In the genomic region with DNA sequence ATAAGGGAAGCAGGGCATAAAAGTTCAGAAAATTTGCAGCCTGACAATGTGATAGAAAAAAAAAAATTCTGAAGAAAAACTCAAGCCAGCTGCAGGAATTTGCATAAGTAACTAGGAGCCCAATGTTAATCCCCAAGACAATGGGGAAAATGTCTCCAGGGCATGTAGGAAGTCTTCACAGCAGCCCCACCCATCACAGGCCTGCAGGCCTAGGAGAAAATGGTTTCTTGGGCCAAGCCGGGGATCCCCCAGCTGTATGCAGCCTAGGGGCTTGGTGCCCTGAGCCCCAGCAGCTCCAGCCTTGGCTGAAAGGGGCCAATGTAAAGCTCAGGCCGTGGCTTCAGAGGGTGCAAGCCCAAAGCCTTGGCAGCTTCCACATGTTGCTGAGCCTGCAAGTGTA, we compare ENCODE assay signal across 30 cellular contexts.
"Had no signal": no experiment of that assay in that cellular context is flagged by ENCODE, and none has a peak within 500 bp of the region (broad histone marks: within the 10 kb centered on the region; RNA-seq: fewer than 3 reads in every experiment).

No MANE protein-coding gene starts in this region.

- H3K9me3 ChIP-seq: lower lobe of right lung, mucosa of descending colon, pancreas, prostate gland, sigmoid colon, spleen, tibial nerve, uterus had no signal

- ATAC-seq: left cardiac atrium; left lobe of liver; left ventricle myocardium superior; lower lobe of right lung; mucosa of descending colon; naive thymus-derived CD8-positive, alpha-beta T cell; pancreas; right cardiac atrium; stimulated activated memory B cell treated with anti-CD40 and anti-IgM and Interleukin-4, amounts not matched to agents 10 μg/mL and 1 μg/mL and 100 μg/mL, for 72 hours; stimulated activated naive CD8-positive, alpha-beta T cell treated with anti-CD3 and anti-CD28 coated beads, Interleukin-15, amount 100 ng/mL, for 72 hours had no signal

- H3K4me3 ChIP-seq: lower lobe of right lung, mucosa of descending colon, pancreas, prostate gland, sigmoid colon, spleen, tibial nerve, uterus had no signal

- H3K4me3 Mint-ChIP-seq: naive thymus-derived CD8-positive, alpha-beta T cell; nephron; neural crest cell; stimulated activated memory B cell treated with anti-CD40 and anti-IgM and Interleukin-4, amounts not matched to agents 10 μg/mL and 1 μg/mL and 100 μg/mL, for 72 hours; stimulated activated naive CD8-positive, alpha-beta T cell treated with anti-CD3 and anti-CD28 coated beads, Interleukin-15, amount 100 ng/mL, for 72 hours; type B pancreatic cell had no signal

- H3K27me3 Mint-ChIP-seq: naive thymus-derived CD8-positive, alpha-beta T cell; stimulated activated memory B cell treated with anti-CD40 and anti-IgM and Interleukin-4, amounts not matched to agents 10 μg/mL and 1 μg/mL and 100 μg/mL, for 72 hours; stimulated activated naive CD8-positive, alpha-beta T cell treated with anti-CD3 and anti-CD28 coated beads, Interleukin-15, amount 100 ng/mL, for 72 hours; type B pancreatic cell had no signal

- H3K27me3 ChIP-seq: pancreas, sigmoid colon, spleen, uterus had no signal

- H3K9me3 Mint-ChIP-seq: type B pancreatic cell had no signal

- H3K27ac Mint-ChIP-seq: nephron; stimulated activated memory B cell treated with anti-CD40 and anti-IgM and Interleukin-4, amounts not matched to agents 10 μg/mL and 1 μg/mL and 100 μg/mL, for 72 hours; stimulated activated naive CD8-positive, alpha-beta T cell treated with anti-CD3 and anti-CD28 coated beads, Interleukin-15, amount 100 ng/mL, for 72 hours; type B pancreatic cell had no signal

- H3K36me3 ChIP-seq: lower lobe of right lung, pancreas, prostate gland, sigmoid colon, tibial nerve, uterus had no signal

- H3K27ac ChIP-seq: lower lobe of right lung, pancreas, prostate gland, sigmoid colon, spleen, tibial nerve, uterus had no signal

- H3K4me1 ChIP-seq: prostate gland, spleen, tibial nerve, uterus had no signal

- DNase-seq: hippocampal formation; kidney glomerular epithelial cell; left cardiac atrium; left ventricle myocardium superior; lower lobe of right lung; mammary epithelial cell; midbrain; naive thymus-derived CD8-positive, alpha-beta T cell; nucleus accumbens; pancreas; posterior cingulate gyrus; retina; right cardiac atrium; sigmoid colon; small intestine; spleen; stimulated activated CD4-positive, alpha-beta T cell treated with anti-CD3 and anti-CD28 coated beads, Interleukin-4, amount 100 ng/mL, for 4 hours; stimulated activated CD8-positive, alpha-beta memory T cell treated with anti-CD3 and anti-CD28 coated beads, Interleukin-4, amount 100 ng/mL, for 48 hours; stimulated activated naive CD4-positive, alpha-beta T cell treated with Interleukin-2 at 50 U/mL for 16 hours; stimulated activated naive CD8-positive, alpha-beta T cell treated with anti-CD3 and anti-CD28 coated beads, Interleukin-15, amount 100 ng/mL, for 72 hours; substantia nigra; uterus had no signal
